In the genomic region with DNA sequence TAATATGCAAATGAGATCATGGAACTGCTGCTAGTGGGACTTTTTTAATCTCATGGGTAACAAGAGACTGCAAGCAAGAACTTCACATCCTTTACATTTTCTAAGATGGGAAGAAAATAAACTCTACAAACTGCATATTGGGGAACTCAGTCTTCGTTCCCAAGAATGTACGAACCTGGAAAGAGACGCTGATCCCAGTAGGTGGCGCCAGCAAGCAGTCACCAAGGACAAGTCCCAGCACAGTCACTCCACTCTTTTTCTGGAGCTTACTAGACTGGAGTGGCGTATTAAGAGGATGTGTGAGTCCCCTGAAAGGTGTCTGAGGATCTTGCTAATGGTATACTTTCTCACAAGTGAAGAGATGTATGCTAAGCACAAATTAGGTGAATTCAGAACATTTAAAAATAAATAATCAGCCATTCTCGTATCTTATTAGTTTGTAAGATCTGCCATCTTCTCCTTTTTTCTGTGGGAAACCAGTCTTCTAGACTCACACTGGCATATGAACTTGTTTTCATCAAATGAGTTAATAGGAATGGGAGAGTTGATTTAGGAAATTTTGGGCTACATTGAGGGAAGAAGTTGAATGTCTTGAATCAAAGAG, we compare ENCODE assay signal across 8 cellular contexts. TPM values are rescaled to one million over a fixed set of nuclear protein-coding genes. Genes with fewer than 3 reads are reported as not detected.
DNase-seq lines count a peak whose midpoint lies in the region; ATAC-seq and TF ChIP-seq lines count a peak whose summit lies in the region.

No MANE protein-coding gene starts in this region.

- H3K4me1 ChIP-seq in Loucy (ENCODE audit: insufficient read depth, low read length, poor library complexity, severe bottlenecking) (no peaks in the 10 kb centered on the region), right cardiac atrium (ENCODE audit: control insufficient read depth, insufficient read depth, low read length) (no peaks in the 10 kb centered on the region), smooth muscle cell (ENCODE audit: low read depth) (no peaks in the 10 kb centered on the region)

- WGBS in right cardiac atrium = 15% methylated on average over 6 of the region's 6 CpGs
- WGBS in smooth muscle cell (ENCODE audit: low lambda C conversion rate) = 24% methylated on average over 6 of the region's 6 CpGs

- H3K79me2 ChIP-seq in Loucy (ENCODE audit: insufficient read depth, low read length) (no peaks in the 10 kb centered on the region), smooth muscle cell (ENCODE audit: low read depth) (no peaks in the 10 kb centered on the region)

- H3K27me3 ChIP-seq in Loucy (ENCODE audit: insufficient read depth, low read length, poor library complexity, severe bottlenecking) (no peaks in the 10 kb centered on the region), right cardiac atrium (ENCODE audit: control insufficient read depth, insufficient read depth) (no peaks in the 10 kb centered on the region), smooth muscle cell (ENCODE audit: low read depth) (peaks cover 6% of the 10 kb centered on the region)

- H3K9me3 ChIP-seq in Loucy (ENCODE audit: insufficient read depth, low read depth, low read length) (no peaks in the 10 kb centered on the region), right cardiac atrium (ENCODE audit: control insufficient read depth, low read length) (no peaks in the 10 kb centered on the region), smooth muscle cell (replicated peaks; ENCODE audit: low read depth) (no peaks in the 10 kb centered on the region)

- H3K36me3 ChIP-seq in Loucy (ENCODE audit: insufficient read depth, low read length) (no peaks in the 10 kb centered on the region), smooth muscle cell (ENCODE audit: low read depth) (no peaks in the 10 kb centered on the region)

- H3K4me2 ChIP-seq in Loucy (ENCODE audit: low read depth, low read length, poor library complexity, severe bottlenecking) (no peak overlapping the region), smooth muscle cell (no peak overlapping the region)

- H3K27ac ChIP-seq in right cardiac atrium (ENCODE audit: low read length) = no peak overlapping the region
- H3K27ac ChIP-seq in smooth muscle cell (ENCODE audit: low read depth) = no peak overlapping the region

- peak; percentile 90 for TF ChIP-seq CTCF in AG10803 (conservative IDR thresholded peaks at IDR 0.05; ENCODE audit: low read length)
- peak; percentile 91 for TF ChIP-seq CTCF in Loucy (conservative IDR thresholded peaks at IDR 0.05; ENCODE audit: low read length)
- TF ChIP-seq CTCF in smooth muscle cell (IDR thresholded peaks at IDR 0.05; ENCODE audit: borderline replicate concordance, insufficient read depth, poor library complexity, severe bottlenecking) = peak; percentile 76

- H3F3A ChIP-seq in Loucy (ENCODE audit: low read depth) (no peaks in the 10 kb centered on the region), smooth muscle cell (ENCODE audit: low read depth) (no peaks in the 10 kb centered on the region)

- H3K9ac ChIP-seq in Loucy (ENCODE audit: low read depth, low read length, poor library complexity, severe bottlenecking) (no peak overlapping the region), smooth muscle cell (ENCODE audit: low read depth) (no peak overlapping the region)

- no peak overlapping the region for H2AFZ ChIP-seq in Loucy (ENCODE audit: low read length)
- no peak overlapping the region for H2AFZ ChIP-seq in smooth muscle cell (ENCODE audit: low read depth)

- H4K20me1 ChIP-seq in Loucy (ENCODE audit: insufficient read depth, low read length, poor library complexity, severe bottlenecking) = no peaks in the 10 kb centered on the region
- H4K20me1 ChIP-seq in smooth muscle cell (ENCODE audit: low read depth) = no peaks in the 10 kb centered on the region

- no peaks in the 10 kb centered on the region for H3K9me2 ChIP-seq in Loucy (replicated peaks; ENCODE audit: low read depth, low read length)

- peak; percentile 62 for DNase-seq in AG10803 (ENCODE audit: low read depth)
- peak; percentile 77 for DNase-seq in RKO (ENCODE audit: low spot score)
- peak; percentile 4 for DNase-seq in activated naive CD8-positive, alpha-beta T cell treated with anti-CD3 and anti-CD28 coated beads, Interleukin-2, amount 50 U/mL, for 16 hours (ENCODE audit: low read depth, low spot score)
- DNase-seq in right cardiac atrium = peak; percentile 64 to 81 (median 74)
- no peak for DNase-seq in smooth muscle cell (lab: John Stamatoyannopoulos, UW; ENCODE audit: unreplicated experiment)

- ATAC-seq in GM18907 (IDR thresholded peaks at IDR 0.05; ENCODE audit: unreplicated experiment) = peak; percentile 51
- peak in 1 of 2 donors; percentile 32 for ATAC-seq in right cardiac atrium
- ATAC-seq in HG03378 (IDR thresholded peaks at IDR 0.05; ENCODE audit: unreplicated experiment) = no peak

- intact Hi-C loops in right cardiac atrium (cut with DNase I) = loop anchor here in 2 of 4 donors (5.0 to 10.0 kb wide), 2 partner anchors 322 to 1505 kb away; no protein-coding TSS in a partner anchor

- H3K4me3 ChIP-seq in AG10803 (ENCODE audit: low read length) = no peak overlapping the region
- H3K4me3 ChIP-seq in Loucy (ENCODE audit: low read length, poor library complexity, severe bottlenecking) = no peak overlapping the region
- no peak overlapping the region for H3K4me3 ChIP-seq in right cardiac atrium (ENCODE audit: low read length)
- H3K4me3 ChIP-seq in smooth muscle cell = no peak overlapping the region

RNA-seq across cellular contexts. Expression of a gene that starts 16.0 kb away (rescaled TPM):
- total RNA-seq in right cardiac atrium (10 to 100 TPM; 15.2 to 29.2 (median 16.7) TPM), smooth muscle cell (32.1 and 40.3 TPM in 2 replicates)
- polyA plus RNA-seq in right cardiac atrium (11.3 TPM), smooth muscle cell (32.3 and 38.8 TPM in 2 replicates)
